Comparison of ENCODE assay signal across 8 cellular contexts in genomic region chr15:75903331-75904240, GRCh38. TPM values are rescaled to one million over a fixed set of nuclear protein-coding genes. Genes with fewer than 3 reads are reported as not detected.
DNase-seq lines count a peak whose midpoint lies in the region; ATAC-seq, FAIRE-seq and TF ChIP-seq lines count a peak whose summit lies in the region.

Gene FBXO22 (plus strand): TSS chr15:75903878. CDS start chr15:75903964, 86 bp downstream.

- TF ChIP-seq CTCF in transverse colon (IDR thresholded peaks at IDR 0.05), result no peak

- H3K9me3 ChIP-seq in transverse colon, result no peaks in the 10 kb centered on the region

- CTCF ChIA-PET in T-cell (lab: Charles Lee), result interaction anchor here in 1 of 2 donors (0.6 kb wide), 1 partner anchor 82 kb away, joined by 3 read pairs; no protein-coding TSS in a partner anchor

- H3K27ac ChIP-seq in adipose tissue (ENCODE audit: low read depth, low read length) (no peak within 1 kb of the TSS), transverse colon (peak within 1 kb of the TSS; percentile 88 to 92 (median 89))

- in situ Hi-C loops in transverse colon (cut with MboI; ENCODE audit: low pct_ligation_motif_present in 1 of 4, low pct_unique_long_range_greater_than_20kb in 1 of 4, low sequenced_read_pairs in 3 of 4), result no loop called here

- no peaks in the 10 kb centered on the region for H3K36me3 ChIP-seq in transverse colon

- TF ChIP-seq EP300 in transverse colon (IDR thresholded peaks at IDR 0.05; ENCODE audit: low read depth), result no peak

- H3K4me1 ChIP-seq in transverse colon, result peaks cover 0 to 18% (median 5%) of the 10 kb centered on the region in 4 donors

- ATAC-seq in HG02678 (IDR thresholded peaks at IDR 0.05; ENCODE audit: unreplicated experiment) (peak; percentile 97), T-cell (replicated peaks in 1 of 4) (peak; percentile 92 to 95 (median 94))

- peak within 1 kb of the TSS; percentile 96 for H3K27ac Mint-ChIP-seq in T-cell

- TF ChIP-seq POLR2A in GM12891 (IDR thresholded peaks at IDR 0.05; ENCODE audit: low read depth, low read length) (peak; percentile 93), transverse colon (IDR thresholded peaks at IDR 0.05) (peak; percentile 82)

- no peaks in the 10 kb centered on the region for H3K27me3 Mint-ChIP-seq in T-cell

- peak; percentile 99 for FAIRE-seq in GM12891 (lab: Jason Lieb, UNC)

- intact Hi-C loops in cardiac septum (cut with DNase I) (loop anchor here (2.0 kb wide), 1 partner anchor 61 kb away; the partner anchor contains the start of gene UBE2Q2), transverse colon (cut with DNase I; ENCODE audit: low total_unique reads) (no loop called here)

- POLR2A ChIA-PET in T-cell (lab: Charles Lee), result no interaction called here

- DNase-seq in GM12891 (ENCODE audit: insufficient read length, low spot score) (peak; percentile 71), NCI-H1105 treated with DMSO at 0.1 percent for 48 hours (lab: John Stamatoyannopoulos, UW) (peak; percentile 73), T-cell (peak; percentile 71 to 90 (median 83)), cardiac septum (ENCODE audit: low spot score) (peak; percentile 95), pons (ENCODE audit: low spot score) (peak; percentile 72), transverse colon (peak; percentile 94)

- H3K4me1 Mint-ChIP-seq in T-cell, result peaks cover 45 to 56% (median 46%) of the 10 kb centered on the region in 3 donors

- H3K4me3 Mint-ChIP-seq in T-cell, result peak within 1 kb of the TSS; percentile 96 to 99 (median 98)

- peak within 1 kb of the TSS; percentile 48 to 92 (median 84) for H3K4me3 ChIP-seq in transverse colon

- no peaks in the 10 kb centered on the region for H3K27me3 ChIP-seq in transverse colon

- peaks cover 4% of the 10 kb centered on the region for H3K36me3 Mint-ChIP-seq in T-cell

- WGBS in adipose tissue, 3 donors, result 2% methylated on average over 60 to 63 of the region's 63 CpGs
- WGBS in transverse colon (ENCODE audit: low coverage in 1 of 2), 2 donors, result 1 to 8% methylated on average over 5 to 49 of the region's 63 CpGs

- no peaks in the 10 kb centered on the region for H3K9me3 Mint-ChIP-seq in T-cell

TF ChIP-seq in GM12891, 5 proteins besides CTCF, POLR2A, EP300 and RAD21:
- TF ChIP-seq PAX5 (IDR thresholded peaks at IDR 0.05; ENCODE audit: insufficient read depth, low read length, severe bottlenecking) (peak; percentile 61), SPI1 (IDR thresholded peaks at IDR 0.05; ENCODE audit: low read depth, low read length) (no peak), POU2F2 (IDR thresholded peaks at IDR 0.05; ENCODE audit: low read depth, low read length) (peak; percentile 75), TAF1 (IDR thresholded peaks at IDR 0.05; ENCODE audit: low read depth, low read length) (peak; percentile 82; the same call in 1 of the 2 replicates), POLR2AphosphoS5 (IDR thresholded peaks at IDR 0.05; ENCODE audit: low read depth, low read length) (peak; percentile 86)

RNA-seq across cellular contexts. Expression of gene FBXO22, which starts in this region (rescaled TPM):
- polyA plus RNA-seq in GM12891 (2012; ENCODE audit: low read depth, missing spikeins), result 45.2 TPM
- 10 to 100 TPM in 4 of 5 donors, 1 to 10 TPM in 1; 9.9 to 26.1 (median 23.7) TPM for total RNA-seq in T-cell
- 10 to 100 TPM; 11.6 to 13.4 (median 12.4) TPM for polyA plus RNA-seq in adipose tissue
- total RNA-seq in cardiac septum, result 19.1 TPM
- total RNA-seq in transverse colon, result 10 to 100 TPM in 3 of 4 donors, 1 to 10 TPM in 1; 8.0 to 26.9 (median 18.5) TPM
